ENCODE assay signal across 15 cellular contexts in genomic region chr13:98871727-98872126, GRCh38.
A peak's percentile ranks its signal among the peaks of the same experiment; 100 is the strongest.
DNase-seq lines count a peak whose midpoint lies in the region; ATAC-seq, FAIRE-seq and TF ChIP-seq lines count a peak whose summit lies in the region.
"Had no signal": no experiment of that assay in that cellular context is flagged by ENCODE, and none has a peak within 500 bp of the region (broad histone marks: within the 10 kb centered on the region; RNA-seq: fewer than 3 reads in every experiment).

No MANE protein-coding gene starts in this region.

- H3K56ac ChIP-seq in H1 (replicated peaks; ENCODE audit: insufficient read length, low read depth, low read length) = no peak overlapping the region

- peak overlapping the region; percentile 39 for H3K27ac Mint-ChIP-seq in activated naive CD8-positive, alpha-beta T cell treated with anti-CD3 and anti-CD28 coated beads, Interleukin-2, amount 10 ng/mL, durations not matched to agents 7 days and 5 days
- H3K27ac Mint-ChIP-seq in activated naive CD8-positive, alpha-beta T cell treated with anti-CD3 and anti-CD28 coated beads, Interleukin-2, amount 50 U/mL, for 24 hours = no peak overlapping the region
- H3K27ac Mint-ChIP-seq in activated T-helper 2 cell treated with anti-CD3 and anti-CD28 coated beads, Interferon-gamma antibody, Interleukin-2, Interleukin-4, amounts not matched to agents 10 μg/mL and 5 μg/mL and 100 μg/mL, durations not matched to agents 14 hours and 24 hours and 36 hours = no peak overlapping the region
- H3K27ac Mint-ChIP-seq: CD14-positive monocyte had no signal

- H2BK12ac ChIP-seq in H1 (ENCODE audit: low read depth, low read length) (no peak overlapping the region), neuronal stem cell (ENCODE audit: low read length) (peak overlapping the region; percentile 43)

- H3K79me2 ChIP-seq in H1 (ENCODE audit: control insufficient read depth in 1 of 2, insufficient read depth in 2 of 2, low read length in 2 of 2) = no peaks in the 10 kb centered on the region

- ATAC-seq in activated naive CD8-positive, alpha-beta T cell treated with anti-CD3 and anti-CD28 coated beads, Interleukin-2, amount 10 ng/mL, durations not matched to agents 7 days and 5 days (ENCODE audit: low read depth) = no peak
- no peak for ATAC-seq in activated naive CD8-positive, alpha-beta T cell treated with anti-CD3 and anti-CD28 coated beads, Interleukin-2, amount 50 U/mL, for 24 hours
- no peak for ATAC-seq in HG03280 (IDR thresholded peaks at IDR 0.05; ENCODE audit: unreplicated experiment)

- H3K4ac ChIP-seq in H1 (replicated peaks; ENCODE audit: insufficient read length, low read depth, low read length) (no peak overlapping the region), neuronal stem cell (ENCODE audit: low read length) (no peak overlapping the region)

- H3K9me3 ChIP-seq in H1 (ENCODE audit: insufficient read depth in 2 of 2, low read depth in 1 of 2, low read length in 1 of 2) (peaks cover 11 to 14% of the 10 kb centered on the region in 2 experiments), neuronal stem cell (replicated peaks in 1 of 2; ENCODE audit: control insufficient read depth in 2 of 2, insufficient read depth in 1 of 2, low read depth in 1 of 2, low read length in 2 of 2) (peaks cover 0 to 10% of the 10 kb centered on the region in 2 donors)
- H3K9me3 ChIP-seq: Caco-2, HAP-1 had no signal

- no peak overlapping the region for H4K8ac ChIP-seq in H1 (ENCODE audit: extremely low read depth, insufficient read depth, low read length)
- H4K8ac ChIP-seq in neuronal stem cell (ENCODE audit: low read depth, low read length) = peak overlapping the region; percentile 83

- no peak overlapping the region for H4K5ac ChIP-seq in H1 (ENCODE audit: insufficient read length, low read depth, low read length)

- intact Hi-C loops in activated T-helper 2 cell treated with anti-CD3 and anti-CD28 coated beads, Interferon-gamma antibody, Interleukin-2, Interleukin-4, amounts not matched to agents 10 μg/mL and 5 μg/mL and 100 μg/mL, durations not matched to agents 14 hours and 24 hours and 36 hours (cut with micrococcal nuclease) = loop anchor here (10.0 kb wide), 1 partner anchor 563 kb away; no protein-coding TSS in a partner anchor

- no peak for FAIRE-seq in H1 (lab: Jason Lieb, UNC)

- peaks cover 15% of the 10 kb centered on the region for H3K9me3 Mint-ChIP-seq in activated naive CD8-positive, alpha-beta T cell treated with anti-CD3 and anti-CD28 coated beads, Interleukin-2, amount 10 ng/mL, durations not matched to agents 7 days and 5 days
- H3K9me3 Mint-ChIP-seq in activated naive CD8-positive, alpha-beta T cell treated with anti-CD3 and anti-CD28 coated beads, Interleukin-2, amount 50 U/mL, for 24 hours = peaks cover 9% of the 10 kb centered on the region
- peaks cover 15% of the 10 kb centered on the region for H3K9me3 Mint-ChIP-seq in activated T-helper 2 cell treated with anti-CD3 and anti-CD28 coated beads, Interferon-gamma antibody, Interleukin-2, Interleukin-4, amounts not matched to agents 10 μg/mL and 5 μg/mL and 100 μg/mL, durations not matched to agents 14 hours and 24 hours and 36 hours

- no peak for TF ChIP-seq POLR2A in H1 (IDR thresholded peaks at IDR 0.05; ENCODE audit: control extremely low read depth in 1 of 2, low read depth in 2 of 2, low read length in 2 of 2)

- H3K36me3 ChIP-seq in H1 (ENCODE audit: control insufficient read depth in 2 of 4, insufficient read depth in 4 of 4, low read length in 3 of 4) (peaks cover 0 to 8% (median 3%) of the 10 kb centered on the region in 4 experiments; a peak in 3 of 8 replicates), neuronal stem cell (replicated peaks in 1 of 2; ENCODE audit: control insufficient read depth in 2 of 2, insufficient read depth in 2 of 2, low read length in 2 of 2) (no peaks in the 10 kb centered on the region)
- H3K36me3 ChIP-seq: HAP-1 had no signal

- H3K23ac ChIP-seq in H1 (ENCODE audit: insufficient read length) = no peak overlapping the region
- H3K23ac ChIP-seq in neuronal stem cell (ENCODE audit: low read depth, low read length, poor library complexity) = no peak overlapping the region

- H3K79me1 ChIP-seq in H1 (ENCODE audit: low read depth, low read length) (no peaks in the 10 kb centered on the region), neuronal stem cell (ENCODE audit: low read depth, low read length) (no peaks in the 10 kb centered on the region)

- H2BK120ac ChIP-seq in H1 (replicated peaks; ENCODE audit: low read depth, low read length) (no peak overlapping the region), neuronal stem cell (ENCODE audit: low read depth, low read length) (no peak overlapping the region)

- no peak for TF ChIP-seq EP300 in H1 (IDR thresholded peaks at IDR 0.05; ENCODE audit: borderline replicate concordance in 1 of 2, low read depth in 2 of 2, low read length in 2 of 2)

- H3K27me3 ChIP-seq in H1 (replicated peaks in 1 of 4; ENCODE audit: control insufficient read depth in 3 of 4, extremely low read depth in 1 of 4, insufficient read depth in 3 of 4, low read length in 3 of 4) (no peaks in the 10 kb centered on the region), neuronal stem cell (ENCODE audit: control insufficient read depth in 3 of 3, insufficient read depth in 3 of 3, low read depth in 1 of 3, low read length in 3 of 3) (no peaks in the 10 kb centered on the region)

- H2BK15ac ChIP-seq in H1 (ENCODE audit: low read length) = 0 out of 2 replicates have a peak overlapping the region, but pooled peaks have one; percentile 50
- H2BK15ac ChIP-seq in neuronal stem cell (ENCODE audit: low read length) = no peak overlapping the region

- H3K27ac ChIP-seq in H1 (ENCODE audit: low read depth, low read length) = no peak overlapping the region
- no peak overlapping the region for H3K27ac ChIP-seq in neuronal stem cell (replicated peaks; ENCODE audit: low read length)
- H3K27ac ChIP-seq: 22Rv1, GM23248 had no signal

- no peaks in the 10 kb centered on the region for H3K23me2 ChIP-seq in H1 (ENCODE audit: low read depth, low read length)

- 92% methylated on average over 13 of the region's 13 CpGs; no CpG with 5 or more reads in 1 of the 2 experiments for WGBS in H1 (ENCODE audit: extremely low coverage in 1 of 2, insufficient coverage in 1 of 2, insufficient read length in 1 of 2, insufficient replicate concordance in 2 of 2, low coverage in 1 of 2, low lambda C conversion rate in 2 of 2, missing lambda C conversion rate in 1 of 2), 2 experiments
- WGBS in neuronal stem cell (ENCODE audit: extremely low coverage in 2 of 2, insufficient read length in 2 of 2, insufficient replicate concordance in 1 of 2), 2 donors = no CpG with 5 or more reads among the region's 13 CpGs

- peaks cover 20% of the 10 kb centered on the region for H3K4me1 Mint-ChIP-seq in activated naive CD8-positive, alpha-beta T cell treated with anti-CD3 and anti-CD28 coated beads, Interleukin-2, amount 10 ng/mL, durations not matched to agents 7 days and 5 days
- peaks cover 27% of the 10 kb centered on the region for H3K4me1 Mint-ChIP-seq in activated naive CD8-positive, alpha-beta T cell treated with anti-CD3 and anti-CD28 coated beads, Interleukin-2, amount 50 U/mL, for 24 hours
- H3K4me1 Mint-ChIP-seq in activated T-helper 2 cell treated with anti-CD3 and anti-CD28 coated beads, Interferon-gamma antibody, Interleukin-2, Interleukin-4, amounts not matched to agents 10 μg/mL and 5 μg/mL and 100 μg/mL, durations not matched to agents 14 hours and 24 hours and 36 hours (ENCODE audit: low read depth) = peaks cover 35% of the 10 kb centered on the region
- H3K4me1 Mint-ChIP-seq: CD14-positive monocyte had no signal

- TF ChIP-seq CTCF in H1 (IDR thresholded peaks at IDR 0.05; ENCODE audit: control extremely low read depth in 1 of 3, insufficient read depth in 1 of 3, low read depth in 1 of 3, low read length in 3 of 3) = no peak

- no peak for TF ChIP-seq RAD21 in H1 (IDR thresholded peaks at IDR 0.05 in 1 of 2, conservative IDR thresholded peaks at IDR 0.05 in 1 of 2; ENCODE audit: low read depth in 2 of 2, low read length in 2 of 2)

- H3K36me3 Mint-ChIP-seq in activated naive CD8-positive, alpha-beta T cell treated with anti-CD3 and anti-CD28 coated beads, Interleukin-2, amount 10 ng/mL, durations not matched to agents 7 days and 5 days = peaks cover 56% of the 10 kb centered on the region
- peaks cover 54% of the 10 kb centered on the region for H3K36me3 Mint-ChIP-seq in activated naive CD8-positive, alpha-beta T cell treated with anti-CD3 and anti-CD28 coated beads, Interleukin-2, amount 50 U/mL, for 24 hours (ENCODE audit: low read depth)
- peaks cover 78% of the 10 kb centered on the region for H3K36me3 Mint-ChIP-seq in activated T-helper 2 cell treated with anti-CD3 and anti-CD28 coated beads, Interferon-gamma antibody, Interleukin-2, Interleukin-4, amounts not matched to agents 10 μg/mL and 5 μg/mL and 100 μg/mL, durations not matched to agents 14 hours and 24 hours and 36 hours (ENCODE audit: low read depth)
- H3K36me3 Mint-ChIP-seq: CD14-positive monocyte had no signal

- no peak overlapping the region for H3K4me2 ChIP-seq in H1 (ENCODE audit: insufficient read depth in 1 of 2, low read depth in 2 of 2, low read length in 2 of 2)
- no peak overlapping the region for H3K4me2 ChIP-seq in neuronal stem cell (ENCODE audit: insufficient read depth, low read length, poor library complexity, severe bottlenecking)

- H2BK5ac ChIP-seq in H1 (ENCODE audit: low read depth, low read length) = no peak overlapping the region
- no peak overlapping the region for H2BK5ac ChIP-seq in neuronal stem cell (ENCODE audit: low read length)

- H3K4me3 ChIP-seq in H1 (ENCODE audit: extremely low read depth in 1 of 4, insufficient read depth in 2 of 4, low read depth in 3 of 4, low read length in 4 of 4) (no peak overlapping the region), neuronal stem cell (ENCODE audit: low read length in 2 of 2) (no peak overlapping the region)
- H3K4me3 ChIP-seq: GM23248, HAP-1 had no signal

- H4K91ac ChIP-seq in H1 (replicated peaks; ENCODE audit: insufficient read length, low read length) = no peak overlapping the region
- no peak overlapping the region for H4K91ac ChIP-seq in neuronal stem cell (ENCODE audit: low read depth, low read length, poor library complexity)

- H3K27me3 Mint-ChIP-seq in activated naive CD8-positive, alpha-beta T cell treated with anti-CD3 and anti-CD28 coated beads, Interleukin-2, amount 10 ng/mL, durations not matched to agents 7 days and 5 days = no peaks in the 10 kb centered on the region
- H3K27me3 Mint-ChIP-seq in activated naive CD8-positive, alpha-beta T cell treated with anti-CD3 and anti-CD28 coated beads, Interleukin-2, amount 50 U/mL, for 24 hours = no peaks in the 10 kb centered on the region
- no peaks in the 10 kb centered on the region for H3K27me3 Mint-ChIP-seq in activated T-helper 2 cell treated with anti-CD3 and anti-CD28 coated beads, Interferon-gamma antibody, Interleukin-2, Interleukin-4, amounts not matched to agents 10 μg/mL and 5 μg/mL and 100 μg/mL, durations not matched to agents 14 hours and 24 hours and 36 hours (ENCODE audit: low read depth)
- H3K27me3 Mint-ChIP-seq: CD8-positive, alpha-beta memory T cell; IgD-negative memory B cell had no signal

- DNase-seq in activated naive CD8-positive, alpha-beta T cell treated with anti-CD3 and anti-CD28 coated beads, Interleukin-2, amount 10 ng/mL, durations not matched to agents 7 days and 5 days = no peak
- no peak for DNase-seq in activated naive CD8-positive, alpha-beta T cell treated with anti-CD3 and anti-CD28 coated beads, Interleukin-2, amount 50 U/mL, for 24 hours
- DNase-seq in H1 (ENCODE audit: low read depth in 1 of 2, low spot score in 2 of 2) (no peak), neuronal stem cell (ENCODE audit: low spot score) (no peak), CD1c-positive myeloid dendritic cell (ENCODE audit: extremely low spot score) (no peak)
- no peak for DNase-seq in activated T-helper 2 cell treated with anti-CD3 and anti-CD28 coated beads, Interferon-gamma antibody, Interleukin-2, Interleukin-4, amounts not matched to agents 10 μg/mL and 5 μg/mL and 100 μg/mL, durations not matched to agents 14 hours and 24 hours and 36 hours (ENCODE audit: low spot score)
- DNase-seq: Caco-2; CD8-positive, alpha-beta memory T cell; GF-D8; GM23248 had no signal

- no peak overlapping the region for H3K9ac ChIP-seq in H1 (replicated peaks in 1 of 4; ENCODE audit: extremely low read depth in 1 of 4, low read depth in 3 of 4, low read length in 3 of 4)
- no peak overlapping the region for H3K9ac ChIP-seq in neuronal stem cell (ENCODE audit: low read depth, low read length, poor library complexity)
- H3K9ac ChIP-seq: GM23248 had no signal

- no peak overlapping the region for H3K14ac ChIP-seq in H1 (ENCODE audit: insufficient read length)
- no peak overlapping the region for H3K14ac ChIP-seq in neuronal stem cell (ENCODE audit: low read length)

- H2AFZ ChIP-seq in H1 (ENCODE audit: low read length) = no peak overlapping the region
- no peak overlapping the region for H2AFZ ChIP-seq in neuronal stem cell (ENCODE audit: low read length)
- H2AFZ ChIP-seq: GM23248 had no signal

- no peaks in the 10 kb centered on the region for H4K20me1 ChIP-seq in H1 (replicated peaks in 1 of 2; ENCODE audit: control insufficient read depth in 1 of 2, insufficient read depth in 2 of 2, low read length in 2 of 2)

- POLR2A ChIA-PET in activated naive CD8-positive, alpha-beta T cell treated with anti-CD3 and anti-CD28 coated beads, Interleukin-2, amount 10 ng/mL, durations not matched to agents 7 days and 5 days (lab: Charles Lee) = interaction anchor here (0.5 kb wide), 1 partner anchor 1554 kb away, joined by 3 read pairs; no protein-coding TSS in a partner anchor
- POLR2A ChIA-PET in H1 (lab: Charles Lee; ENCODE audit: partially characterized antibody) = no interaction called here

- H3K4me1 ChIP-seq in H1 (replicated peaks in 1 of 4; ENCODE audit: control insufficient read depth in 3 of 4, insufficient read depth in 4 of 4, low read length in 3 of 4) (peaks cover 2 to 14% (median 11%) of the 10 kb centered on the region in 4 experiments; a peak in 5 of 7 replicates), neuronal stem cell (ENCODE audit: control insufficient read depth in 2 of 2, insufficient read depth in 1 of 2, low read depth in 1 of 2, low read length in 2 of 2) (peaks cover 0 to 8% of the 10 kb centered on the region in 2 donors)
- H3K4me1 ChIP-seq: Caco-2 had no signal

- CTCF ChIA-PET in H1 (lab: Charles Lee; ENCODE audit: partially characterized antibody) = no interaction called here

- H3K4me3 Mint-ChIP-seq in activated naive CD8-positive, alpha-beta T cell treated with anti-CD3 and anti-CD28 coated beads, Interleukin-2, amount 10 ng/mL, durations not matched to agents 7 days and 5 days = no peak overlapping the region
- no peak overlapping the region for H3K4me3 Mint-ChIP-seq in activated naive CD8-positive, alpha-beta T cell treated with anti-CD3 and anti-CD28 coated beads, Interleukin-2, amount 50 U/mL, for 24 hours
- no peak overlapping the region for H3K4me3 Mint-ChIP-seq in activated T-helper 2 cell treated with anti-CD3 and anti-CD28 coated beads, Interferon-gamma antibody, Interleukin-2, Interleukin-4, amounts not matched to agents 10 μg/mL and 5 μg/mL and 100 μg/mL, durations not matched to agents 14 hours and 24 hours and 36 hours (ENCODE audit: low read depth)
- H3K4me3 Mint-ChIP-seq: CD14-positive monocyte; CD8-positive, alpha-beta memory T cell; IgD-negative memory B cell had no signal

- H2BK20ac ChIP-seq in H1 (ENCODE audit: low read length) = no peak overlapping the region

- no peak overlapping the region for H2AK5ac ChIP-seq in H1 (ENCODE audit: low read depth, low read length)
- no peak overlapping the region for H2AK5ac ChIP-seq in neuronal stem cell (ENCODE audit: low read depth, low read length)

- no peak overlapping the region for H3K18ac ChIP-seq in H1 (ENCODE audit: extremely low read depth, low read length)
- peak overlapping the region; percentile 25 for H3K18ac ChIP-seq in neuronal stem cell (ENCODE audit: low read length)
